ENCODE assay signal across 8 cellular contexts in genomic region chr9:69919461-69920061, GRCh38.
DNase-seq lines count a peak whose midpoint lies in the region; ATAC-seq and TF ChIP-seq lines count a peak whose summit lies in the region.

No MANE protein-coding gene starts in this region.

- POLR2A ChIA-PET in OCI-LY7 (lab: Charles Lee) = no interaction called here

- no peaks in the 10 kb centered on the region for H4K20me1 ChIP-seq in OCI-LY7 (ENCODE audit: insufficient read depth, low read length)

- H3K4me2 ChIP-seq in OCI-LY7 (ENCODE audit: low read length) = no peak overlapping the region

- H3K9me3 ChIP-seq in OCI-LY7 (ENCODE audit: low read length) (no peaks in the 10 kb centered on the region), colonic mucosa (no peaks in the 10 kb centered on the region), lower lobe of right lung (no peaks in the 10 kb centered on the region), aorta (ENCODE audit: control insufficient read depth, low read length) (peaks cover 2% of the 10 kb centered on the region)

- no peak overlapping the region for H3K4me3 ChIP-seq in OCI-LY7 (ENCODE audit: low read depth, low read length, poor library complexity, severe bottlenecking)
- no peak overlapping the region for H3K4me3 ChIP-seq in colonic mucosa
- no peak overlapping the region for H3K4me3 ChIP-seq in lower lobe of right lung
- H3K4me3 ChIP-seq in aorta (ENCODE audit: low read length in 2 of 2) = no peak overlapping the region

- BruUV-seq in OCI-LY7 (replicated peaks; lab: Mats Ljungman, UMichigan) = no TSS peak

- no peaks in the 10 kb centered on the region for H3K27me3 ChIP-seq in colonic mucosa
- H3K27me3 ChIP-seq in lower lobe of right lung (ENCODE audit: low read depth) = no peaks in the 10 kb centered on the region
- H3K27me3 ChIP-seq in aorta (ENCODE audit: control insufficient read depth in 1 of 2, insufficient read depth in 2 of 2, low read length in 1 of 2) = no peaks in the 10 kb centered on the region

- TF ChIP-seq CTCF in OCI-LY7 (conservative IDR thresholded peaks at IDR 0.05; ENCODE audit: low read length) = peak; percentile 87
- TF ChIP-seq CTCF in colonic mucosa (IDR thresholded peaks at IDR 0.05) = peak; percentile 73
- peak; percentile 65 for TF ChIP-seq CTCF in lower lobe of right lung (IDR thresholded peaks at IDR 0.05)

- H3K4me1 ChIP-seq in OCI-LY7 (ENCODE audit: insufficient read depth, low read length, poor library complexity, severe bottlenecking) (no peaks in the 10 kb centered on the region), colonic mucosa (no peaks in the 10 kb centered on the region), lower lobe of right lung (no peaks in the 10 kb centered on the region), aorta (ENCODE audit: control insufficient read depth in 1 of 2, insufficient read depth in 2 of 2, low read length in 2 of 2) (no peaks in the 10 kb centered on the region)

- CTCF ChIA-PET in OCI-LY7 (lab: Charles Lee; ENCODE audit: unreplicated experiment) = no interaction called here

- H3K9ac ChIP-seq in colonic mucosa (ENCODE audit: low read depth in 2 of 2, low read length in 2 of 2) = no peak overlapping the region

- H3K79me2 ChIP-seq in OCI-LY7 (ENCODE audit: insufficient read depth, low read depth, low read length) = no peaks in the 10 kb centered on the region

- H3K36me3 ChIP-seq in OCI-LY7 (ENCODE audit: insufficient read depth, low read length) = no peaks in the 10 kb centered on the region
- no peaks in the 10 kb centered on the region for H3K36me3 ChIP-seq in colonic mucosa
- no peaks in the 10 kb centered on the region for H3K36me3 ChIP-seq in lower lobe of right lung
- H3K36me3 ChIP-seq in aorta (ENCODE audit: control insufficient read depth in 1 of 2, insufficient read depth in 2 of 2, low read length in 1 of 2) = no peaks in the 10 kb centered on the region

- no peak overlapping the region for H2AFZ ChIP-seq in OCI-LY7 (ENCODE audit: low read length)

- H3K27ac ChIP-seq in OCI-LY7 (ENCODE audit: low read depth, low read length, poor library complexity, severe bottlenecking) = no peak overlapping the region
- H3K27ac ChIP-seq in colonic mucosa = no peak overlapping the region
- no peak overlapping the region for H3K27ac ChIP-seq in lower lobe of right lung
- H3K27ac ChIP-seq in aorta (ENCODE audit: low read depth in 1 of 2, low read length in 2 of 2) = no peak overlapping the region

- WGBS in aorta, 2 donors = 6 to 13% methylated on average over 2 of the region's 2 CpGs

- intact Hi-C loops in OCI-LY7 (cut with micrococcal nuclease; ENCODE audit: unreplicated experiment) (no loop called here), colonic mucosa (cut with DNase I) (loop anchor here (5.0 kb wide), 1 partner anchor 497 kb away; no protein-coding TSS in a partner anchor), lower lobe of right lung (cut with DNase I) (no loop called here), aorta (cut with DNase I) (loop anchor here (5.0 to 10.0 kb wide), 2 partner anchors 495 to 497 kb away; no protein-coding TSS in a partner anchor)

- H3K9me2 ChIP-seq in OCI-LY7 (ENCODE audit: insufficient read depth, low read length) = no peaks in the 10 kb centered on the region

- DNase-seq in GF-D8 (lab: John Stamatoyannopoulos, UW) = peak; percentile 2
- DNase-seq in HuH-7 (ENCODE audit: low spot score) = peak; percentile 52
- DNase-seq in OCI-LY7 (ENCODE audit: low spot score) = peak; percentile 54
- DNase-seq in colonic mucosa = no peak
- no peak for DNase-seq in lower lobe of right lung
- no peak for DNase-seq in aorta
- DNase-seq in effector CD8-positive, alpha-beta T cell (lab: John Stamatoyannopoulos, UW) = no peak

- peak; percentile 80 for ATAC-seq in GM21447 (IDR thresholded peaks at IDR 0.05; ENCODE audit: unreplicated experiment)
- peak; percentile 78 to 86 for ATAC-seq in lower lobe of right lung
- ATAC-seq in aorta (ENCODE audit: low FRiP score) = peak; percentile 76

Comparison
In these comparisons a context has a peak if more than half of its experiments do, and no peak if none do; other contexts are left out.
1. DNase-seq: peak in GF-D8 (single experiment), HuH-7 (single experiment) and OCI-LY7 (single experiment); none in colonic mucosa (single experiment), lower lobe of right lung (single experiment), aorta (0 of 2) and effector CD8-positive, alpha-beta T cell (single experiment).
2. intact Hi-C loops: an anchor here in colonic mucosa (5.0 kb wide) and aorta (5.0 to 10.0 kb wide); none called in OCI-LY7 and lower lobe of right lung.
3. Peak in every context shown above with its lines, with median percentiles within 50 percentile points of each other: ATAC-seq and CTCF ChIP-seq.